Comparison of ENCODE assay signal across 18 cellular contexts in the genomic region with DNA sequence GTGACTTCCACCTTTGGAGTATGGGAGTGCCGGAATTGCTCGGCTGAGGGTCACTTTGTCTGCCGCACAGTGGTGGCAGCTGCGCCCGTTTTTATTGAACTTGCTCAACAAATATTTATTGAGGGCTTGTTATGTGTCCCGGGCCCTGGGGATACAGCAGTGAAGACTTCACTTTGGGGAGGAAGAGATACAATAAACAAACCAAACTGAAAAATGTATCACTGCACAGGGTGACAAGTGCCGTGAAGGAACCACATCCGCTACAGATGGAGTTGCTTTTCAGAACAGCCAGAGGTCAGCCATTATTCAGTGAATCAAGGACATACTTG.
DNase-seq lines count a peak whose midpoint lies in the region; ATAC-seq, FAIRE-seq and TF ChIP-seq lines count a peak whose summit lies in the region.
"Had no signal": no experiment of that assay in that cellular context is flagged by ENCODE, and none has a peak within 500 bp of the region (broad histone marks: within the 10 kb centered on the region; RNA-seq: fewer than 3 reads in every experiment).

No MANE protein-coding gene starts in this region.

- H3K9me2 ChIP-seq in GM23338 (ENCODE audit: insufficient read depth), result no peaks in the 10 kb centered on the region

- peak overlapping the region; percentile 47; the same call in 1 of the 2 replicates for H2AFZ ChIP-seq in GM23338

- intact Hi-C loops in right lobe of liver (cut with DNase I), result no loop called here

- H3K4me3 Mint-ChIP-seq in GM23338, result no peak overlapping the region
- peak overlapping the region; percentile 31 for H3K4me3 Mint-ChIP-seq in T-helper 17 cell
- H3K4me3 Mint-ChIP-seq in activated naive CD4-positive, alpha-beta T cell treated with anti-CD3 and anti-CD28 coated beads, Interleukin-2, amount 10 ng/mL, durations not matched to agents 7 days and 5 days, result no peak overlapping the region
- H3K4me3 Mint-ChIP-seq: activated CD4-positive, alpha-beta memory T cell treated with anti-CD3 and anti-CD28 coated beads for 36 hours; activated naive CD8-positive, alpha-beta T cell; activated T-cell treated with anti-CD3 and anti-CD28 coated beads, Interleukin-2, amount 50 U/mL, for 24 hours had no signal

- CTCF ChIA-PET in activated naive CD4-positive, alpha-beta T cell treated with anti-CD3 and anti-CD28 coated beads, Interleukin-2, amount 10 ng/mL, durations not matched to agents 7 days and 5 days (lab: Charles Lee), result no interaction called here

- H3K79me2 ChIP-seq in GM23338 (replicated peaks; ENCODE audit: insufficient read depth), result no peaks in the 10 kb centered on the region

- H3K27me3 Mint-ChIP-seq in GM23338 (ENCODE audit: insufficient read depth, low read depth, poor library complexity), result peaks cover 3% of the 10 kb centered on the region
- H3K27me3 Mint-ChIP-seq in T-helper 17 cell, result peaks cover 7% of the 10 kb centered on the region
- H3K27me3 Mint-ChIP-seq in activated naive CD4-positive, alpha-beta T cell treated with anti-CD3 and anti-CD28 coated beads, Interleukin-2, amount 10 ng/mL, durations not matched to agents 7 days and 5 days, result peaks cover 17% of the 10 kb centered on the region
- H3K27me3 Mint-ChIP-seq: activated naive CD8-positive, alpha-beta T cell had no signal

- H3K27me3 ChIP-seq in GM23338 (ENCODE audit: insufficient read depth) (no peaks in the 10 kb centered on the region), right lobe of liver (no peaks in the 10 kb centered on the region), thoracic aorta (replicated peaks; ENCODE audit: insufficient read depth) (no peaks in the 10 kb centered on the region)
- H3K27me3 ChIP-seq: brain microvascular endothelial cell had no signal

- H3K4me1 ChIP-seq in GM23338 (ENCODE audit: insufficient read depth) (no peaks in the 10 kb centered on the region), right lobe of liver (peaks cover 0 to 18% (median 9%) of the 10 kb centered on the region in 4 donors), thoracic aorta (ENCODE audit: control insufficient read depth in 1 of 2, low read depth in 2 of 2) (peaks cover 12 to 20% of the 10 kb centered on the region in 2 donors)

- H3F3A ChIP-seq in GM23338 (replicated peaks; ENCODE audit: low read depth), result no peaks in the 10 kb centered on the region

- H3K9me3 ChIP-seq in T-helper 17 cell (ENCODE audit: control insufficient read depth, low read length, poor library complexity, severe bottlenecking) (no peaks in the 10 kb centered on the region), right lobe of liver (no peaks in the 10 kb centered on the region), thoracic aorta (no peaks in the 10 kb centered on the region)

- no peaks in the 10 kb centered on the region for H3K9me3 Mint-ChIP-seq in GM23338
- no peaks in the 10 kb centered on the region for H3K9me3 Mint-ChIP-seq in activated naive CD4-positive, alpha-beta T cell treated with anti-CD3 and anti-CD28 coated beads, Interleukin-2, amount 10 ng/mL, durations not matched to agents 7 days and 5 days
- H3K9me3 Mint-ChIP-seq: activated CD4-positive, alpha-beta memory T cell treated with anti-CD3 and anti-CD28 coated beads for 36 hours; activated T-cell treated with anti-CD3 and anti-CD28 coated beads, Interleukin-2, amount 50 U/mL, for 24 hours had no signal

- WGBS in right lobe of liver (ENCODE audit: insufficient coverage, low coverage, low lambda C conversion rate, missing lambda C conversion rate), result 25% methylated on average over 8 of the region's 8 CpGs

- TF ChIP-seq CTCF in GM23338 (conservative IDR thresholded peaks at IDR 0.05; ENCODE audit: low read depth in 2 of 2), result no peak
- peak in 1 of 4 donors; percentile 9 for TF ChIP-seq CTCF in right lobe of liver (IDR thresholded peaks at IDR 0.05)
- no peak for TF ChIP-seq CTCF in thoracic aorta (IDR thresholded peaks at IDR 0.05)

- H4K20me1 ChIP-seq in GM23338 (replicated peaks; ENCODE audit: insufficient read depth), result no peaks in the 10 kb centered on the region

- H3K27ac ChIP-seq in GM23338 (ENCODE audit: low read depth), result no peak overlapping the region
- H3K27ac ChIP-seq in right lobe of liver, result peak overlapping the region in 2 of 3 donors; percentile 20 to 61
- H3K27ac ChIP-seq in thoracic aorta, result peak overlapping the region in 1 of 2 donors; percentile 28
- H3K27ac ChIP-seq: brain microvascular endothelial cell had no signal

- FAIRE-seq in H54 (lab: Jason Lieb, UNC), result no peak
- FAIRE-seq: D721Med had no signal

- TF ChIP-seq POLR2A in right lobe of liver (IDR thresholded peaks at IDR 0.05), result no peak
- no peak for TF ChIP-seq POLR2A in H54 (IDR thresholded peaks at IDR 0.05; ENCODE audit: low read depth, low read length)

- H3K4me1 Mint-ChIP-seq in GM23338, result peaks cover 7% of the 10 kb centered on the region
- H3K4me1 Mint-ChIP-seq in T-helper 17 cell, result peaks cover 15% of the 10 kb centered on the region
- H3K4me1 Mint-ChIP-seq in activated naive CD4-positive, alpha-beta T cell treated with anti-CD3 and anti-CD28 coated beads, Interleukin-2, amount 10 ng/mL, durations not matched to agents 7 days and 5 days, result peaks cover 3% of the 10 kb centered on the region

- no peak for DNase-seq in GM23338 (ENCODE audit: low spot score)
- no peak for DNase-seq in T-helper 17 cell
- DNase-seq in right lobe of liver, result peak; percentile 60 to 72 (median 71)
- no peak for DNase-seq in thoracic aorta (ENCODE audit: low spot score)
- DNase-seq in NOMO-1 (lab: John Stamatoyannopoulos, UW; ENCODE audit: unreplicated experiment in 2 of 2), result no peak
- DNase-seq in H54 (ENCODE audit: insufficient read length, low spot score), result no peak
- no peak for DNase-seq in SW480 (ENCODE audit: low spot score)
- DNase-seq in activated naive CD4-positive, alpha-beta T cell treated with anti-CD3 and anti-CD28 coated beads, Interleukin-2, amount 10 ng/mL, durations not matched to agents 7 days and 5 days, result no peak
- DNase-seq: activated CD4-positive, alpha-beta memory T cell treated with anti-CD3 and anti-CD28 coated beads for 36 hours; activated T-cell treated with anti-CD3 and anti-CD28 coated beads, Interleukin-2, amount 50 U/mL, for 24 hours; brain microvascular endothelial cell; effector CD4-positive, alpha-beta T cell; NCI-H2081; NCI-H774 had no signal

- H3K36me3 Mint-ChIP-seq in GM23338 (ENCODE audit: low read depth), result no peaks in the 10 kb centered on the region
- no peaks in the 10 kb centered on the region for H3K36me3 Mint-ChIP-seq in T-helper 17 cell (ENCODE audit: low read depth)
- no peaks in the 10 kb centered on the region for H3K36me3 Mint-ChIP-seq in activated naive CD4-positive, alpha-beta T cell treated with anti-CD3 and anti-CD28 coated beads, Interleukin-2, amount 10 ng/mL, durations not matched to agents 7 days and 5 days
- H3K36me3 Mint-ChIP-seq: activated CD4-positive, alpha-beta memory T cell treated with anti-CD3 and anti-CD28 coated beads for 36 hours; activated naive CD8-positive, alpha-beta T cell had no signal

- ATAC-seq in GM23338 (no peak), T-helper 17 cell (no peak), right lobe of liver (peak; percentile 86 to 91 (median 90)), thoracic aorta (ENCODE audit: insufficient number of reproducible peaks, low FRiP score, low read depth) (no peak)
- ATAC-seq: HCT116, Panc1 had no signal

- no peak overlapping the region for H3K27ac Mint-ChIP-seq in GM23338
- no peak overlapping the region for H3K27ac Mint-ChIP-seq in T-helper 17 cell
- no peak overlapping the region for H3K27ac Mint-ChIP-seq in activated naive CD4-positive, alpha-beta T cell treated with anti-CD3 and anti-CD28 coated beads, Interleukin-2, amount 10 ng/mL, durations not matched to agents 7 days and 5 days
- H3K27ac Mint-ChIP-seq: activated CD4-positive, alpha-beta memory T cell treated with anti-CD3 and anti-CD28 coated beads for 36 hours; activated naive CD8-positive, alpha-beta T cell; activated T-cell treated with anti-CD3 and anti-CD28 coated beads, Interleukin-2, amount 50 U/mL, for 24 hours had no signal

- H3K36me3 ChIP-seq in GM23338 (ENCODE audit: insufficient read depth), result no peaks in the 10 kb centered on the region
- H3K36me3 ChIP-seq in right lobe of liver, result no peaks in the 10 kb centered on the region
- peaks cover 3% of the 10 kb centered on the region for H3K36me3 ChIP-seq in thoracic aorta
- H3K36me3 ChIP-seq: brain microvascular endothelial cell had no signal

- H3K4me3 ChIP-seq in GM23338, result no peak overlapping the region
- no peak overlapping the region for H3K4me3 ChIP-seq in right lobe of liver
- peak overlapping the region; percentile 38 for H3K4me3 ChIP-seq in thoracic aorta

- no peak overlapping the region for H3K4me2 ChIP-seq in GM23338

TF ChIP-seq in GM23338, 12 proteins besides CTCF, POLR2A, EP300 and RAD21 (continues in another document):
- no peak for TF ChIP-seq ETS1 (IDR thresholded peaks at IDR 0.05)
- no peak for TF ChIP-seq NANOG (IDR thresholded peaks at IDR 0.05; ENCODE audit: borderline replicate concordance)
- TF ChIP-seq ZNF331 (CRISPR knock-in tag; IDR thresholded peaks at IDR 0.05; ENCODE audit: low read depth), result no peak
- no peak for TF ChIP-seq STAT1 (IDR thresholded peaks at IDR 0.05; ENCODE audit: unreplicated experiment)
- TF ChIP-seq POLR2AphosphoS5 (IDR thresholded peaks at IDR 0.05; ENCODE audit: low read depth), result no peak
- no peak for TF ChIP-seq EZH2 (IDR thresholded peaks at IDR 0.05; ENCODE audit: low read depth, unreplicated experiment)

Comparison
In these comparisons a context has a peak if more than half of its experiments do, and no peak if none do; other contexts are left out.
1. ATAC-seq: peak in right lobe of liver (4 of 4); none in GM23338 (single experiment), T-helper 17 cell (single experiment) and thoracic aorta (single experiment).
2. DNase-seq: peak in right lobe of liver (3 of 3); none in GM23338 (single experiment), T-helper 17 cell (0 of 3), thoracic aorta (single experiment), NOMO-1 (0 of 2), H54 (single experiment), SW480 (single experiment) and activated naive CD4-positive, alpha-beta T cell treated with anti-CD3 and anti-CD28 coated beads, Interleukin-2, amount 10 ng/mL, durations not matched to agents 7 days and 5 days (single experiment).